In the genomic region with DNA sequence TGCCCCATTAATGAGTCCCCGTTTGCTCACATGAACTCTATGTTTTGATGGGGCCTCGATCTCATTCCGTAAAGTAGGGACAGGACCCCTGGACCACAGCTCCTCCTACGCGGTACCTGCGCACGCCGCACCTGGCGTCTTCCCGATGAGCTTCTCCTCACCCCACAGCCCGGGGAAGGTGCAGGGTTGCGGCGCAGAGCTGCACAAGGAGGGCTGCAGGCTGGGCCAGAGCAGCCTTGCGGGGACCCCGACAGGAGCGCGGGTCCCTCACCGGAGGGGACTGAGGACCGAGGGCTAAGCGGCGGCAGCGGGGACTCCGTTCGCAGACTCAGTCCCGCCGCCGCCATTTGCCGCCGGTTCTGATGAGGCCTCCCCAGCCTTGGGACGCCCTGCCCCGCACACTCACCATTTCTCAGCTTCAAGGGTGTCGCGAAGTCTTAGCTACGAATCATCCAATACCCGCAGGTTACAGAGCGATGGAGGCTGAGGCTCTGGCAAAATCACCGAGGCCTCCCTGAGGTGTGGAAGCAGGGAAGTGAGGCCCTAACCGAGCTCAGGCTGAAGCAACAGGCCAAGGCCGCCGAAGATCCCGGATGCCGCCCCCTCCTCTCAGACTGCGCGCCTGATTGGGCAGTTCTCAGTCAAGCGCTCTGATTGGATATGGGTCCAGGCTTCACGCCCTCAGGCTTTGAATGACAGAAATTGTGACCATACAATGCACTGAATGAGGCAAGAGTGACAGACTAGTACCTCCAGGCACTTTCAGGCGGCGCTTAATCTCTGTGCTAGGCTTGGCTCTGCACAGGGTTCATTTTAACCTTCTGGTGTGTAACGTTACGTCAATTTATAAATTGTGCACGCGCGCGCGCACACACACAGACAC, we compare ENCODE assay signal across 1 cellular context.
A peak's percentile ranks its signal among the peaks of the same experiment; 100 is the strongest.
TF ChIP-seq lines count a peak whose summit lies in the region.

No MANE protein-coding gene starts in this region.

TF ChIP-seq in HepG2, 621 proteins besides CTCF, POLR2A, EP300 and RAD21 (continues in another document):
- TF ChIP-seq, protein P1, sequence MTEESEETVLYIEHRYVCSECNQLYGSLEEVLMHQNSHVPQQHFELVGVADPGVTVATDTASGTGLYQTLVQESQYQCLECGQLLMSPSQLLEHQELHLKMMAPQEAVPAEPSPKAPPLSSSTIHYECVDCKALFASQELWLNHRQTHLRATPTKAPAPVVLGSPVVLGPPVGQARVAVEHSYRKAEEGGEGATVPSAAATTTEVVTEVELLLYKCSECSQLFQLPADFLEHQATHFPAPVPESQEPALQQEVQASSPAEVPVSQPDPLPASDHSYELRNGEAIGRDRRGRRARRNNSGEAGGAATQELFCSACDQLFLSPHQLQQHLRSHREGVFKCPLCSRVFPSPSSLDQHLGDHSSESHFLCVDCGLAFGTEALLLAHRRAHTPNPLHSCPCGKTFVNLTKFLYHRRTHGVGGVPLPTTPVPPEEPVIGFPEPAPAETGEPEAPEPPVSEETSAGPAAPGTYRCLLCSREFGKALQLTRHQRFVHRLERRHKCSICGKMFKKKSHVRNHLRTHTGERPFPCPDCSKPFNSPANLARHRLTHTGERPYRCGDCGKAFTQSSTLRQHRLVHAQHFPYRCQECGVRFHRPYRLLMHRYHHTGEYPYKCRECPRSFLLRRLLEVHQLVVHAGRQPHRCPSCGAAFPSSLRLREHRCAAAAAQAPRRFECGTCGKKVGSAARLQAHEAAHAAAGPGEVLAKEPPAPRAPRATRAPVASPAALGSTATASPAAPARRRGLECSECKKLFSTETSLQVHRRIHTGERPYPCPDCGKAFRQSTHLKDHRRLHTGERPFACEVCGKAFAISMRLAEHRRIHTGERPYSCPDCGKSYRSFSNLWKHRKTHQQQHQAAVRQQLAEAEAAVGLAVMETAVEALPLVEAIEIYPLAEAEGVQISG (CRISPR knock-in tag; IDR thresholded peaks at IDR 0.05) = peak; percentile 83; the same call in 1 of the 2 replicates
- TF ChIP-seq ZNF263 (CRISPR knock-in tag; IDR thresholded peaks at IDR 0.05) (peak; percentile 33; the same call in 1 of the 2 replicates), ARNTL (CRISPR knock-in tag; IDR thresholded peaks at IDR 0.05) (no peak), NONO (IDR thresholded peaks at IDR 0.05) (no peak), NONO (CRISPR knock-in tag; conservative IDR thresholded peaks at IDR 0.05) (peak; percentile 85; the same call in 1 of the 2 replicates), HOXA3 (CRISPR knock-in tag; IDR thresholded peaks at IDR 0.05) (peak; percentile 71), SETDB1 (CRISPR knock-in tag; IDR thresholded peaks at IDR 0.05; ENCODE audit: borderline replicate concordance) (no peak), CENPT (CRISPR knock-in tag; IDR thresholded peaks at IDR 0.05; ENCODE audit: low read depth) (no peak), RFX3 (CRISPR knock-in tag; IDR thresholded peaks at IDR 0.05) (peak; percentile 24; the same call in 1 of the 2 replicates), KLF12 (CRISPR knock-in tag; IDR thresholded peaks at IDR 0.05; ENCODE audit: borderline replicate concordance) (no peak), RFX1 (IDR thresholded peaks at IDR 0.05) (no peak), ZFP37 (CRISPR knock-in tag; IDR thresholded peaks at IDR 0.05; ENCODE audit: borderline replicate concordance) (peak; percentile 61; the same call in 1 of the 2 replicates), POGZ (CRISPR knock-in tag; IDR thresholded peaks at IDR 0.05) (peak; percentile 75; the same call in 1 of the 2 replicates), PRMT3 (CRISPR knock-in tag; IDR thresholded peaks at IDR 0.05; ENCODE audit: borderline replicate concordance, low read depth) (peak; percentile 70; the same call in 1 of the 2 replicates), HMGA1 (CRISPR knock-in tag; conservative IDR thresholded peaks at IDR 0.05) (no peak), CEBPG (CRISPR knock-in tag; IDR thresholded peaks at IDR 0.05) (peak; percentile 43), PHF8 (CRISPR knock-in tag; IDR thresholded peaks at IDR 0.05) (peak; percentile 100), GFI1 (CRISPR knock-in tag; IDR thresholded peaks at IDR 0.05; ENCODE audit: borderline replicate concordance) (peak; percentile 40; the same call in 1 of the 2 replicates), MEIS1 (CRISPR knock-in tag; IDR thresholded peaks at IDR 0.05; ENCODE audit: borderline replicate concordance) (peak; percentile 77; the same call in 1 of the 2 replicates), FOXC1 (CRISPR knock-in tag; IDR thresholded peaks at IDR 0.05; ENCODE audit: borderline replicate concordance) (peak; percentile 94), FOXA3 (CRISPR knock-in tag; IDR thresholded peaks at IDR 0.05) (peak; percentile 37; the same call in 1 of the 2 replicates), ZNF564 (CRISPR knock-in tag; IDR thresholded peaks at IDR 0.05) (no peak)
- TF ChIP-seq, protein P2, sequence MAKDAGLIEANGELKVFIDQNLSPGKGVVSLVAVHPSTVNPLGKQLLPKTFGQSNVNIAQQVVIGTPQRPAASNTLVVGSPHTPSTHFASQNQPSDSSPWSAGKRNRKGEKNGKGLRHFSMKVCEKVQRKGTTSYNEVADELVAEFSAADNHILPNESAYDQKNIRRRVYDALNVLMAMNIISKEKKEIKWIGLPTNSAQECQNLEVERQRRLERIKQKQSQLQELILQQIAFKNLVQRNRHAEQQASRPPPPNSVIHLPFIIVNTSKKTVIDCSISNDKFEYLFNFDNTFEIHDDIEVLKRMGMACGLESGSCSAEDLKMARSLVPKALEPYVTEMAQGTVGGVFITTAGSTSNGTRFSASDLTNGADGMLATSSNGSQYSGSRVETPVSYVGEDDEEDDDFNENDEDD (CRISPR knock-in tag; IDR thresholded peaks at IDR 0.05; ENCODE audit: borderline replicate concordance) = 0 out of 2 replicates have a peak, but pooled peaks have one; percentile 12
- TF ChIP-seq, protein P3, sequence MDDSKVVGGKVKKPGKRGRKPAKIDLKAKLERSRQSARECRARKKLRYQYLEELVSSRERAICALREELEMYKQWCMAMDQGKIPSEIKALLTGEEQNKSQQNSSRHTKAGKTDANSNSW (CRISPR knock-in tag; IDR thresholded peaks at IDR 0.05; ENCODE audit: borderline replicate concordance) = no peak
- TF ChIP-seq, protein P4, sequence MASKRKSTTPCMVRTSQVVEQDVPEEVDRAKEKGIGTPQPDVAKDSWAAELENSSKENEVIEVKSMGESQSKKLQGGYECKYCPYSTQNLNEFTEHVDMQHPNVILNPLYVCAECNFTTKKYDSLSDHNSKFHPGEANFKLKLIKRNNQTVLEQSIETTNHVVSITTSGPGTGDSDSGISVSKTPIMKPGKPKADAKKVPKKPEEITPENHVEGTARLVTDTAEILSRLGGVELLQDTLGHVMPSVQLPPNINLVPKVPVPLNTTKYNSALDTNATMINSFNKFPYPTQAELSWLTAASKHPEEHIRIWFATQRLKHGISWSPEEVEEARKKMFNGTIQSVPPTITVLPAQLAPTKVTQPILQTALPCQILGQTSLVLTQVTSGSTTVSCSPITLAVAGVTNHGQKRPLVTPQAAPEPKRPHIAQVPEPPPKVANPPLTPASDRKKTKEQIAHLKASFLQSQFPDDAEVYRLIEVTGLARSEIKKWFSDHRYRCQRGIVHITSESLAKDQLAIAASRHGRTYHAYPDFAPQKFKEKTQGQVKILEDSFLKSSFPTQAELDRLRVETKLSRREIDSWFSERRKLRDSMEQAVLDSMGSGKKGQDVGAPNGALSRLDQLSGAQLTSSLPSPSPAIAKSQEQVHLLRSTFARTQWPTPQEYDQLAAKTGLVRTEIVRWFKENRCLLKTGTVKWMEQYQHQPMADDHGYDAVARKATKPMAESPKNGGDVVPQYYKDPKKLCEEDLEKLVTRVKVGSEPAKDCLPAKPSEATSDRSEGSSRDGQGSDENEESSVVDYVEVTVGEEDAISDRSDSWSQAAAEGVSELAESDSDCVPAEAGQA (IDR thresholded peaks at IDR 0.05; ENCODE audit: low read depth) = peak; percentile 58; the same call in 1 of the 2 replicates
- TF ChIP-seq, protein P4 (CRISPR knock-in tag; IDR thresholded peaks at IDR 0.05; ENCODE audit: borderline replicate concordance) = no peak
- TF ChIP-seq, protein P5, sequence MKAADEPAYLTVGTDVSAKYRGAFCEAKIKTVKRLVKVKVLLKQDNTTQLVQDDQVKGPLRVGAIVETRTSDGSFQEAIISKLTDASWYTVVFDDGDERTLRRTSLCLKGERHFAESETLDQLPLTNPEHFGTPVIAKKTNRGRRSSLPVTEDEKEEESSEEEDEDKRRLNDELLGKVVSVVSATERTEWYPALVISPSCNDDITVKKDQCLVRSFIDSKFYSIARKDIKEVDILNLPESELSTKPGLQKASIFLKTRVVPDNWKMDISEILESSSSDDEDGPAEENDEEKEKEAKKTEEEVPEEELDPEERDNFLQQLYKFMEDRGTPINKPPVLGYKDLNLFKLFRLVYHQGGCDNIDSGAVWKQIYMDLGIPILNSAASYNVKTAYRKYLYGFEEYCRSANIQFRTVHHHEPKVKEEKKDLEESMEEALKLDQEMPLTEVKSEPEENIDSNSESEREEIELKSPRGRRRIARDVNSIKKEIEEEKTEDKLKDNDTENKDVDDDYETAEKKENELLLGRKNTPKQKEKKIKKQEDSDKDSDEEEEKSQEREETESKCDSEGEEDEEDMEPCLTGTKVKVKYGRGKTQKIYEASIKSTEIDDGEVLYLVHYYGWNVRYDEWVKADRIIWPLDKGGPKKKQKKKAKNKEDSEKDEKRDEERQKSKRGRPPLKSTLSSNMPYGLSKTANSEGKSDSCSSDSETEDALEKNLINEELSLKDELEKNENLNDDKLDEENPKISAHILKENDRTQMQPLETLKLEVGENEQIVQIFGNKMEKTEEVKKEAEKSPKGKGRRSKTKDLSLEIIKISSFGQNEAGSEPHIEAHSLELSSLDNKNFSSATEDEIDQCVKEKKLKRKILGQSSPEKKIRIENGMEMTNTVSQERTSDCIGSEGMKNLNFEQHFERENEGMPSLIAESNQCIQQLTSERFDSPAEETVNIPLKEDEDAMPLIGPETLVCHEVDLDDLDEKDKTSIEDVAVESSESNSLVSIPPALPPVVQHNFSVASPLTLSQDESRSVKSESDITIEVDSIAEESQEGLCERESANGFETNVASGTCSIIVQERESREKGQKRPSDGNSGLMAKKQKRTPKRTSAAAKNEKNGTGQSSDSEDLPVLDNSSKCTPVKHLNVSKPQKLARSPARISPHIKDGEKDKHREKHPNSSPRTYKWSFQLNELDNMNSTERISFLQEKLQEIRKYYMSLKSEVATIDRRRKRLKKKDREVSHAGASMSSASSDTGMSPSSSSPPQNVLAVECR (CRISPR knock-in tag; IDR thresholded peaks at IDR 0.05; ENCODE audit: borderline replicate concordance) = peak; percentile 85; the same call in 1 of the 2 replicates
- TF ChIP-seq, protein P6, sequence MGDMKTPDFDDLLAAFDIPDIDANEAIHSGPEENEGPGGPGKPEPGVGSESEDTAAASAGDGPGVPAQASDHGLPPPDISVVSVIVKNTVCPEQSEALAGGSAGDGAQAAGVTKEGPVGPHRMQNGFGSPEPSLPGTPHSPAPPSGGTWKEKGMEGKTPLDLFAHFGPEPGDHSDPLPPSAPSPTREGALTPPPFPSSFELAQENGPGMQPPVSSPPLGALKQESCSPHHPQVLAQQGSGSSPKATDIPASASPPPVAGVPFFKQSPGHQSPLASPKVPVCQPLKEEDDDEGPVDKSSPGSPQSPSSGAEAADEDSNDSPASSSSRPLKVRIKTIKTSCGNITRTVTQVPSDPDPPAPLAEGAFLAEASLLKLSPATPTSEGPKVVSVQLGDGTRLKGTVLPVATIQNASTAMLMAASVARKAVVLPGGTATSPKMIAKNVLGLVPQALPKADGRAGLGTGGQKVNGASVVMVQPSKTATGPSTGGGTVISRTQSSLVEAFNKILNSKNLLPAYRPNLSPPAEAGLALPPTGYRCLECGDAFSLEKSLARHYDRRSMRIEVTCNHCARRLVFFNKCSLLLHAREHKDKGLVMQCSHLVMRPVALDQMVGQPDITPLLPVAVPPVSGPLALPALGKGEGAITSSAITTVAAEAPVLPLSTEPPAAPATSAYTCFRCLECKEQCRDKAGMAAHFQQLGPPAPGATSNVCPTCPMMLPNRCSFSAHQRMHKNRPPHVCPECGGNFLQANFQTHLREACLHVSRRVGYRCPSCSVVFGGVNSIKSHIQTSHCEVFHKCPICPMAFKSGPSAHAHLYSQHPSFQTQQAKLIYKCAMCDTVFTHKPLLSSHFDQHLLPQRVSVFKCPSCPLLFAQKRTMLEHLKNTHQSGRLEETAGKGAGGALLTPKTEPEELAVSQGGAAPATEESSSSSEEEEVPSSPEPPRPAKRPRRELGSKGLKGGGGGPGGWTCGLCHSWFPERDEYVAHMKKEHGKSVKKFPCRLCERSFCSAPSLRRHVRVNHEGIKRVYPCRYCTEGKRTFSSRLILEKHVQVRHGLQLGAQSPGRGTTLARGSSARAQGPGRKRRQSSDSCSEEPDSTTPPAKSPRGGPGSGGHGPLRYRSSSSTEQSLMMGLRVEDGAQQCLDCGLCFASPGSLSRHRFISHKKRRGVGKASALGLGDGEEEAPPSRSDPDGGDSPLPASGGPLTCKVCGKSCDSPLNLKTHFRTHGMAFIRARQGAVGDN (CRISPR knock-in tag; IDR thresholded peaks at IDR 0.05) = peak; percentile 89
- TF ChIP-seq, protein P7, sequence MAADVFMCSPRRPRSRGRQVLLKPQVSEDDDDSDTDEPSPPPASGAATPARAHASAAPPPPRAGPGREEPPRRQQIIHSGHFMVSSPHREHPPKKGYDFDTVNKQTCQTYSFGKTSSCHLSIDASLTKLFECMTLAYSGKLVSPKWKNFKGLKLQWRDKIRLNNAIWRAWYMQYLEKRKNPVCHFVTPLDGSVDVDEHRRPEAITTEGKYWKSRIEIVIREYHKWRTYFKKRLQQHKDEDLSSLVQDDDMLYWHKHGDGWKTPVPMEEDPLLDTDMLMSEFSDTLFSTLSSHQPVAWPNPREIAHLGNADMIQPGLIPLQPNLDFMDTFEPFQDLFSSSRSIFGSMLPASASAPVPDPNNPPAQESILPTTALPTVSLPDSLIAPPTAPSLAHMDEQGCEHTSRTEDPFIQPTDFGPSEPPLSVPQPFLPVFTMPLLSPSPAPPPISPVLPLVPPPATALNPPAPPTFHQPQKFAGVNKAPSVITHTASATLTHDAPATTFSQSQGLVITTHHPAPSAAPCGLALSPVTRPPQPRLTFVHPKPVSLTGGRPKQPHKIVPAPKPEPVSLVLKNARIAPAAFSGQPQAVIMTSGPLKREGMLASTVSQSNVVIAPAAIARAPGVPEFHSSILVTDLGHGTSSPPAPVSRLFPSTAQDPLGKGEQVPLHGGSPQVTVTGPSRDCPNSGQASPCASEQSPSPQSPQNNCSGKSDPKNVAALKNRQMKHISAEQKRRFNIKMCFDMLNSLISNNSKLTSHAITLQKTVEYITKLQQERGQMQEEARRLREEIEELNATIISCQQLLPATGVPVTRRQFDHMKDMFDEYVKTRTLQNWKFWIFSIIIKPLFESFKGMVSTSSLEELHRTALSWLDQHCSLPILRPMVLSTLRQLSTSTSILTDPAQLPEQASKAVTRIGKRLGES (CRISPR knock-in tag; IDR thresholded peaks at IDR 0.05; ENCODE audit: borderline replicate concordance) = no peak
